18 cellular contexts compared by ENCODE assay signal in the genomic region with DNA sequence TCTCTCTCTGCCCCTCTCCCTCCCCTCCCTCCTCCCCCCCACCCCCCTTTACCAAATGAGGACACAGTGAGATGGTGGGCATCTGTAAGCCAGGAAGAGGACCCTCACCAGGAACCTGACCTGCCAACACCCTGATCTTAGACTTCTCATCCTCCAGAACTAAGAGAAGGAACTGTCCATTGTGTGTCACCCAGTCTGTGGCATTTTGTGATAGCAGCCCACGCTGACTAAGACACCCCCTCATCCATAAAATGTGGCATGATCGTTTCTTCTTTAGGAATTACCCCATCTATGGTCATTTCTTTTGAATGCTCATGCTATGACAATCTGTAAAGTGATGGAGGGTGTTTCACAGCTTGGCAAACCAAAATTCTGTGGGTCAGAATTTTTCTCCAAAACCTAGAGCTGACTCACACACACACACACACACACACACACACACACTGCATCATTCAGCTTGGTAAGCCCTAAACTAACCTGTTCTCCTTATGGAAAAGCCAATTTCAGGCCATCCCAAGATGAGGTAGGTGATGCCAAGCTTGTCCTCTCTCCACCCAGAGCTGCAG. TPM values are rescaled to one million over a fixed set of nuclear protein-coding genes. Genes with fewer than 3 reads are reported as not detected.
DNase-seq lines count a peak whose midpoint lies in the region; ATAC-seq and TF ChIP-seq lines count a peak whose summit lies in the region.
"Had no signal": no experiment of that assay in that cellular context is flagged by ENCODE, and none has a peak within 500 bp of the region (broad histone marks: within the 10 kb centered on the region; RNA-seq: fewer than 3 reads in every experiment).

No MANE protein-coding gene starts in this region.

- no peaks in the 10 kb centered on the region for H3K36me3 Mint-ChIP-seq in activated T-cell treated with anti-CD3 and anti-CD28 coated beads, Interleukin-2, amount 50 U/mL, for 24 hours (ENCODE audit: low read depth)
- peaks cover 4% of the 10 kb centered on the region; the same call in 1 of the 2 replicates for H3K36me3 Mint-ChIP-seq in HFFc6 (ENCODE audit: low read depth)
- H3K36me3 Mint-ChIP-seq in activated T-helper 17 cell treated with anti-CD3 and anti-CD28 coated beads, Interleukin-2, amount 50 U/mL, for 72 hours (ENCODE audit: low read depth) = no peaks in the 10 kb centered on the region
- H3K36me3 Mint-ChIP-seq in stimulated activated effector memory CD8-positive, alpha-beta T cell treated with anti-CD3 and anti-CD28 coated beads, Interleukin-12 subunit alpha, Interleukin-12 subunit beta, amount 100 ng/mL, for 72 hours = no peaks in the 10 kb centered on the region
- H3K36me3 Mint-ChIP-seq: CD8-positive, alpha-beta memory T cell; IgD-negative memory B cell had no signal

- peaks cover 22% of the 10 kb centered on the region for H3K4me1 Mint-ChIP-seq in activated T-cell treated with anti-CD3 and anti-CD28 coated beads, Interleukin-2, amount 50 U/mL, for 24 hours (ENCODE audit: low read depth)
- peaks cover 9% of the 10 kb centered on the region for H3K4me1 Mint-ChIP-seq in HFFc6 (ENCODE audit: low read depth)
- no peaks in the 10 kb centered on the region for H3K4me1 Mint-ChIP-seq in activated T-helper 17 cell treated with anti-CD3 and anti-CD28 coated beads, Interleukin-2, amount 50 U/mL, for 72 hours
- H3K4me1 Mint-ChIP-seq in stimulated activated effector memory CD8-positive, alpha-beta T cell treated with anti-CD3 and anti-CD28 coated beads, Interleukin-12 subunit alpha, Interleukin-12 subunit beta, amount 100 ng/mL, for 72 hours = no peaks in the 10 kb centered on the region
- H3K4me1 Mint-ChIP-seq: CD8-positive, alpha-beta memory T cell had no signal

- peak; percentile 35 for ATAC-seq in activated T-helper 17 cell treated with anti-CD3 and anti-CD28 coated beads, Interleukin-2, amount 50 U/mL, for 72 hours (replicated peaks)
- ATAC-seq in stimulated activated effector memory CD8-positive, alpha-beta T cell treated with anti-CD3 and anti-CD28 coated beads, Interleukin-12 subunit alpha, Interleukin-12 subunit beta, amount 100 ng/mL, for 72 hours = peak; percentile 32

- no peak for TF ChIP-seq CTCF in HFFc6 (IDR thresholded peaks at IDR 0.05)

- no peak for DNase-seq in activated T-cell treated with anti-CD3 and anti-CD28 coated beads, Interleukin-2, amount 50 U/mL, for 24 hours
- no peak for DNase-seq in activated T-cell treated with anti-CD3 and anti-CD28 coated beads for 4 hours
- peak; percentile 5 for DNase-seq in HFFc6
- no peak for DNase-seq in stimulated activated effector memory CD8-positive, alpha-beta T cell treated with anti-CD3 and anti-CD28 coated beads, Interleukin-12 subunit alpha, Interleukin-12 subunit beta, amount 100 ng/mL, for 72 hours (ENCODE audit: low spot score in 2 of 2)
- DNase-seq in head of caudate nucleus = no peak
- no peak for DNase-seq in NCI-H2196 (lab: John Stamatoyannopoulos, UW; ENCODE audit: unreplicated experiment)
- DNase-seq: CD8-positive, alpha-beta memory T cell; DMS79; H9; Karpas-422; NCI-H1436; NCI-H1930; NCI-H345; NCI-H524 treated with DMSO at 0.1 percent for 48 hours; PC-9; SIG-M5 had no signal

- peak overlapping the region; percentile 33 for H3K27ac Mint-ChIP-seq in activated T-cell treated with anti-CD3 and anti-CD28 coated beads, Interleukin-2, amount 50 U/mL, for 24 hours
- no peak overlapping the region for H3K27ac Mint-ChIP-seq in HFFc6
- H3K27ac Mint-ChIP-seq in activated T-helper 17 cell treated with anti-CD3 and anti-CD28 coated beads, Interleukin-2, amount 50 U/mL, for 72 hours = no peak overlapping the region
- H3K27ac Mint-ChIP-seq in stimulated activated effector memory CD8-positive, alpha-beta T cell treated with anti-CD3 and anti-CD28 coated beads, Interleukin-12 subunit alpha, Interleukin-12 subunit beta, amount 100 ng/mL, for 72 hours = no peak overlapping the region
- H3K27ac Mint-ChIP-seq: IgD-negative memory B cell had no signal

- H3K9me3 Mint-ChIP-seq in activated T-cell treated with anti-CD3 and anti-CD28 coated beads, Interleukin-2, amount 50 U/mL, for 24 hours = no peaks in the 10 kb centered on the region
- no peaks in the 10 kb centered on the region for H3K9me3 Mint-ChIP-seq in HFFc6
- H3K9me3 Mint-ChIP-seq in activated T-helper 17 cell treated with anti-CD3 and anti-CD28 coated beads, Interleukin-2, amount 50 U/mL, for 72 hours = no peaks in the 10 kb centered on the region
- H3K9me3 Mint-ChIP-seq in stimulated activated effector memory CD8-positive, alpha-beta T cell treated with anti-CD3 and anti-CD28 coated beads, Interleukin-12 subunit alpha, Interleukin-12 subunit beta, amount 100 ng/mL, for 72 hours = no peaks in the 10 kb centered on the region

- H3K4me3 Mint-ChIP-seq in activated T-cell treated with anti-CD3 and anti-CD28 coated beads, Interleukin-2, amount 50 U/mL, for 24 hours = no peak overlapping the region
- no peak overlapping the region for H3K4me3 Mint-ChIP-seq in HFFc6
- H3K4me3 Mint-ChIP-seq in activated T-helper 17 cell treated with anti-CD3 and anti-CD28 coated beads, Interleukin-2, amount 50 U/mL, for 72 hours = no peak overlapping the region
- H3K4me3 Mint-ChIP-seq in stimulated activated effector memory CD8-positive, alpha-beta T cell treated with anti-CD3 and anti-CD28 coated beads, Interleukin-12 subunit alpha, Interleukin-12 subunit beta, amount 100 ng/mL, for 72 hours = no peak overlapping the region
- H3K4me3 Mint-ChIP-seq: CD8-positive, alpha-beta memory T cell; H9 had no signal

- intact Hi-C loops in head of caudate nucleus (cut with DNase I) = no loop called here

- no peaks in the 10 kb centered on the region for H3K27me3 Mint-ChIP-seq in activated T-cell treated with anti-CD3 and anti-CD28 coated beads, Interleukin-2, amount 50 U/mL, for 24 hours
- peaks cover 4% of the 10 kb centered on the region for H3K27me3 Mint-ChIP-seq in HFFc6 (ENCODE audit: insufficient read depth)
- H3K27me3 Mint-ChIP-seq in activated T-helper 17 cell treated with anti-CD3 and anti-CD28 coated beads, Interleukin-2, amount 50 U/mL, for 72 hours = peaks cover 3% of the 10 kb centered on the region
- H3K27me3 Mint-ChIP-seq: CD8-positive, alpha-beta memory T cell had no signal

RNA-seq across cellular contexts. Expression of a gene that starts 45.2 kb away (rescaled TPM):
- 10 to 100 TPM; 11.8 to 25.1 (median 21.4) TPM for total RNA-seq in HFFc6 (2021; fragmentation: NEBNext Ultra II Directional; extraction: Animal tissue kit (Norgen Biotek cat#: 25700))
- total RNA-seq in activated T-helper 17 cell treated with anti-CD3 and anti-CD28 coated beads, Interleukin-2, amount 50 U/mL, for 72 hours = 1 to 10 TPM in 1 of 2 donors, under 1 TPM in 1; 0.91 to 2.2 TPM

Comparison
In these comparisons a context has a peak if more than half of its experiments do, and no peak if none do; other contexts are left out.
1. RNA of a gene that starts 45.2 kb away (total RNA-seq): 11.8 to 25.1 TPM in HFFc6; 0.91 to 2.2 TPM in activated T-helper 17 cell treated with anti-CD3 and anti-CD28 coated beads, Interleukin-2, amount 50 U/mL, for 72 hours; every median in the first group is over 4 times any median in the second.